ENCODE assay signal across 11 cellular contexts in the genomic region with DNA sequence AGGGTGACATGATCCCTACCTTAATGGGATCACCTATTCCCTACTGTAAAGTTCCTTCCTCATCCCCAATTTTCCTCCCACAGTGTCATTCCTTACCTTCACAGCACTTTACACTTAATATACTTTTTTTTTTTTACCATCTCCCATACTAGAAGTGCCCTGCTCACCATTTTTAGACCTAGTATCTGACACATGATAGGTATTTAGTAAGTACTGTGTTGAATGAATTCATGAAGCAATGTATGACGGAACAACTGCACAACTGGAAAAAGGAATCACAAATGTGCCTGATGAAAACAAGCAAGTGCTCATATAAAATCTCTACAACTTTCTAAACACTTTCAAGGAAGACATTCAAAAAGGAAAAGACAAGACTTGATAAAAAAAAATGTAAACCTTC.
"Had no signal": no experiment of that assay in that cellular context is flagged by ENCODE, and none has a peak within 500 bp of the region (broad histone marks: within the 10 kb centered on the region; RNA-seq: fewer than 3 reads in every experiment).

No MANE protein-coding gene starts in this region.

- DNase-seq: GM23248, GOT3, H7, H9, HCEC 1CT, HFFc6 had no signal

- H3K27ac ChIP-seq: GM23248 had no signal

- H3K4me1 ChIP-seq: HAP-1 had no signal

- H3K4me3 ChIP-seq: GM23248, GM23338, HAP-1 had no signal

- H3K9me3 ChIP-seq: HAP-1 had no signal

- FAIRE-seq: H1, H54 had no signal

- ATAC-seq: GM23338, HCT116 had no signal
